Comparison of ENCODE assay signal across 17 cellular contexts in the genomic region with DNA sequence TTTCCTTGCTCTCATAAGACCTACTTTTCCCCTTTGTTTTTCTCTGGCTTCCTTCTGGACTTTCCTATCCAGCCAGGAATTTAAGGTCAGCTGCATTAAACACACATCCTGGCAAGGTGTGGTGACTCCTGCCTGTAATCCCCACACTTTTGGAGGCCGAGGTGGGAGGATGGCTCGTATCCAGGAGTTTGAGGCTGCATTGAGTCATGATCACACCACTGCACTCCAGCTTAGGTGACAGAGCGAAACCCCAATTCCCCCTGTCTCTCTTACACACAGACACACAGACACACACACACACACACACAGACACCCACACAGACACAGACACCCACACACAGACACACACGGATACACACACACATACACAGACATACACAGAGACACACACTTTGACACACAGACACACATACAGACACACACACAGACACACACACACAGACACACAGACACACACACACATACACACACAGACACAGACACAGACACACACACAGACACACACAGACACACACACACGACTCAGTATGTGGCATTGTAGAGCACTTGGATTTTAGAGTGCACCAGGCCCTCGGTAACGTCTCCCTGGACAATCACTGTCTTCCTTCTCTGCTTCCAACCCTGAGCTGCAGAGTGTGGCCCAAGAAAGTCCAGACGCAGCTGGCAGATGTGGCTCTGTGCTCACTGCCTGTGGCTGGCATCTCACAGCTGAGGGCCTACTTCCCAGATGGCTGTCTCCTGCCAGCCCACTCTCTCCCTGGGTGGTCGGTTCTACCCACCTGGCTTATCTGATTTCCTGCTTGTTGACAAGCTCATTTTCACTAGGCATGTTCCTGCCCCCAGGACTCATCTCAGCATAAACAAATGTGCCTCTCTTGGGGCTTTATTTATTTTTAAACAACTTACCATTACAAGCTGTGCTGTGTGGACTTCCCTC. TPM values are rescaled to one million over a fixed set of nuclear protein-coding genes. Genes with fewer than 3 reads are reported as not detected.
A peak's percentile ranks its signal among the peaks of the same experiment; 100 is the strongest.
DNase-seq lines count a peak whose midpoint lies in the region; TF ChIP-seq lines count a peak whose summit lies in the region.
"Had no signal": no experiment of that assay in that cellular context is flagged by ENCODE, and none has a peak within 500 bp of the region (broad histone marks: within the 10 kb centered on the region; RNA-seq: fewer than 3 reads in every experiment).

No MANE protein-coding gene starts in this region.

- no peaks in the 10 kb centered on the region for H3K9me3 Mint-ChIP-seq in CD4-positive, alpha-beta memory T cell

- H3K9me3 ChIP-seq in CD4-positive, alpha-beta memory T cell (ENCODE audit: control insufficient read depth in 1 of 2, low read length in 2 of 2) = no peaks in the 10 kb centered on the region
- no peaks in the 10 kb centered on the region for H3K9me3 ChIP-seq in sigmoid colon
- H3K9me3 ChIP-seq: SK-N-SH, tibial artery had no signal

- no peak overlapping the region for H3K4me3 ChIP-seq in CD4-positive, alpha-beta memory T cell (ENCODE audit: low read length in 2 of 2)
- no peak overlapping the region for H3K4me3 ChIP-seq in sigmoid colon
- H3K4me3 ChIP-seq: tibial artery had no signal

- H3K36me3 ChIP-seq in CD4-positive, alpha-beta memory T cell (ENCODE audit: insufficient read depth, low read length) = peaks cover 79% of the 10 kb centered on the region
- peaks cover 0 to 33% (median 2%) of the 10 kb centered on the region in 4 donors for H3K36me3 ChIP-seq in sigmoid colon

- DNase-seq in AG20443 (ENCODE audit: low spot score) = peak; percentile 4
- DNase-seq in CD4-positive, alpha-beta memory T cell = no peak
- peak; percentile 10 for DNase-seq in RPMI7951 (ENCODE audit: low read depth)
- peak; percentile 54 for DNase-seq in islet precursor cell
- DNase-seq in Ammon's horn (ENCODE audit: low spot score) = no peak
- no peak for DNase-seq in ureter (ENCODE audit: low spot score)
- DNase-seq in sigmoid colon = no peak
- DNase-seq: activated T-cell treated with anti-CD3 and anti-CD28 coated beads for 4 hours; C1 segment of cervical spinal cord; effector CD8-positive, alpha-beta T cell; foreskin keratinocyte; NCI-H1105 treated with DMSO at 0.1 percent for 48 hours; NCI-H2227 treated with DMSO at 0.1 percent for 48 hours; SK-N-SH; tibial artery had no signal

- no peak for TF ChIP-seq CTCF in sigmoid colon (IDR thresholded peaks at IDR 0.05)

- CTCF ChIA-PET in CD4-positive, alpha-beta memory T cell (lab: Charles Lee; ENCODE audit: partially characterized antibody) = interaction anchor here (0.7 kb wide), 1 partner anchor 11 kb away, joined by 3 read pairs; no protein-coding TSS in a partner anchor

- H3K27ac Mint-ChIP-seq in CD4-positive, alpha-beta memory T cell = peak overlapping the region in 6 of 7 donors; percentile 2 to 89 (median 28)
- H3K27ac Mint-ChIP-seq: progenitor cell of endocrine pancreas had no signal

- TF ChIP-seq EP300 in sigmoid colon (IDR thresholded peaks at IDR 0.05) = no peak

- no peak for TF ChIP-seq POLR2A in sigmoid colon (IDR thresholded peaks at IDR 0.05)

- intact Hi-C loops in CD4-positive, alpha-beta memory T cell (cut with micrococcal nuclease) = no loop called here
- intact Hi-C loops in sigmoid colon (cut with DNase I) = no loop called here

- H3K4me3 Mint-ChIP-seq in CD4-positive, alpha-beta memory T cell = no peak overlapping the region

- no peak overlapping the region for H3K27ac ChIP-seq in CD4-positive, alpha-beta memory T cell (ENCODE audit: low read depth, low read length)
- H3K27ac ChIP-seq in sigmoid colon = no peak overlapping the region
- H3K27ac ChIP-seq: foreskin keratinocyte, tibial artery, VCaP had no signal

- H3K36me3 Mint-ChIP-seq in CD4-positive, alpha-beta memory T cell = peaks cover 52 to 94% of the 10 kb centered on the region in 2 donors

- POLR2A ChIA-PET in CD4-positive, alpha-beta memory T cell (lab: Charles Lee; ENCODE audit: partially characterized antibody) = no interaction called here

- peaks cover 9 to 23% (median 15%) of the 10 kb centered on the region in 4 donors for H3K4me1 Mint-ChIP-seq in CD4-positive, alpha-beta memory T cell

- no peaks in the 10 kb centered on the region for H3K4me1 ChIP-seq in CD4-positive, alpha-beta memory T cell (ENCODE audit: insufficient read depth, low read length)
- peaks cover 0 to 10% (median 8%) of the 10 kb centered on the region in 4 donors for H3K4me1 ChIP-seq in sigmoid colon
- H3K4me1 ChIP-seq: foreskin keratinocyte, tibial artery had no signal

- no peaks in the 10 kb centered on the region for H3K27me3 Mint-ChIP-seq in CD4-positive, alpha-beta memory T cell

- WGBS in sigmoid colon, 2 donors = 65 to 81% methylated on average over 9 of the region's 9 CpGs

- H3K27me3 ChIP-seq in CD4-positive, alpha-beta memory T cell (ENCODE audit: insufficient read depth, low read length) = no peaks in the 10 kb centered on the region
- H3K27me3 ChIP-seq in sigmoid colon = no peaks in the 10 kb centered on the region
- H3K27me3 ChIP-seq: foreskin keratinocyte, tibial artery had no signal

RNA-seq across cellular contexts. Expression of gene NLRP1, which starts 39.0 kb away (rescaled TPM):
- 100 to 1,000 TPM; 280 to 292 TPM for total RNA-seq in CD4-positive, alpha-beta memory T cell
- polyA plus RNA-seq in CD4-positive, alpha-beta memory T cell = 10 to 100 TPM in 1 of 2 donors, 1 to 10 TPM in 1; 9.7 to 41.0 TPM
- total RNA-seq in RPMI7951 (2014; rRNA removed; shearing (Covaris generic)) = 9.3 and 10.1 TPM in 2 replicates
- total RNA-seq in ureter = 34.2 TPM
- total RNA-seq in sigmoid colon = 10 to 100 TPM; 19.1 to 70.3 (median 28.1) TPM
- polyA plus RNA-seq in sigmoid colon = 10 to 100 TPM in 1 of 3 donors, 1 to 10 TPM in 2; 1.8 to 25.0 (median 7.2) TPM

RNA-seq across cellular contexts. Expression of gene MIS12, which starts 59.0 kb away (rescaled TPM):
- 10 to 100 TPM; 42.2 to 45.0 TPM for total RNA-seq in CD4-positive, alpha-beta memory T cell
- 10 to 100 TPM; 19.6 to 21.8 TPM for polyA plus RNA-seq in CD4-positive, alpha-beta memory T cell
- total RNA-seq in RPMI7951 (2014; rRNA removed; shearing (Covaris generic)) = 21.6 and 24.3 TPM in 2 replicates
- total RNA-seq in ureter (17.7 TPM), sigmoid colon (10 to 100 TPM in 3 of 4 donors, 1 to 10 TPM in 1; 6.1 to 16.6 (median 15.7) TPM)
- 10 to 100 TPM in 1 of 3 donors, 1 to 10 TPM in 2; 3.6 to 12.0 (median 7.6) TPM for polyA plus RNA-seq in sigmoid colon

RNA-seq across cellular contexts. Expression of gene DERL2, which starts 59.3 kb away (rescaled TPM):
- 10 to 100 TPM; 85.0 to 86.2 TPM for total RNA-seq in CD4-positive, alpha-beta memory T cell
- 10 to 100 TPM; 66.2 to 95.9 TPM for polyA plus RNA-seq in CD4-positive, alpha-beta memory T cell
- total RNA-seq in RPMI7951 (2014; rRNA removed; shearing (Covaris generic)) = 52.7 and 68.0 TPM in 2 replicates
- total RNA-seq in ureter (68.9 TPM), sigmoid colon (10 to 100 TPM; 14.3 to 40.0 (median 18.0) TPM)
- 10 to 100 TPM; 23.1 to 51.3 (median 24.6) TPM for polyA plus RNA-seq in sigmoid colon

Comparison
In these comparisons a context has a peak if more than half of its experiments do, and no peak if none do; other contexts are left out.
1. DNase-seq: peak in AG20443 (single experiment), RPMI7951 (single experiment) and islet precursor cell (single experiment); none in CD4-positive, alpha-beta memory T cell (0 of 5), Ammon's horn (single experiment), ureter (single experiment) and sigmoid colon (single experiment).